Comparison of ENCODE assay signal across 22 cellular contexts in the genomic region with DNA sequence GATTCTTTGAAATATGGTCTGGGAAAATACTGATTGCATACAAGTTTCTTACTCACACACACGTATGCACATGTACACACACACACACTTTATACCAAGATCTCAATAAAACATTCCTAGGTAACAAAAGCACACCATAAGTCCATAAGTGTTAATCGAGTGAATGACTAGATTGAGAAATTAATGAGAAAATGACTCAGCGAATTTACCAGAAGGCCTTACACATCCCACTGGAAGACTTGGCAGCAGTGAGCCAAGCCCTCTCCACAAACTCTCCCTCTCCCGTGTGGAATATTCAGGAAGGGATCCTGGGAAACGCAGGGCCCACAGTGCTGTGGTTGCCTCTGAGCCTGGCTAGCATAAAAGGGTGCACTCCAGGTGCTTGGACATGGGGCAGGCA.
DNase-seq lines count a peak whose midpoint lies in the region; ATAC-seq, FAIRE-seq and TF ChIP-seq lines count a peak whose summit lies in the region.
"Had no signal": no experiment of that assay in that cellular context is flagged by ENCODE, and none has a peak within 500 bp of the region (broad histone marks: within the 10 kb centered on the region; RNA-seq: fewer than 3 reads in every experiment).

No MANE protein-coding gene starts in this region.

- H3K4me1 ChIP-seq in A549 (peaks cover 11% of the 10 kb centered on the region; the same call in 2 of the 3 replicates), IMR-90 (ENCODE audit: control insufficient read depth, insufficient read depth, low read length) (peaks cover 4% of the 10 kb centered on the region), mesenchymal stem cell (ENCODE audit: control insufficient read depth, insufficient read depth, low read depth, low read length) (peaks cover 6% of the 10 kb centered on the region), uterus (no peaks in the 10 kb centered on the region)
- H3K4me1 ChIP-seq: HAP-1 had no signal

- H3K9me1 ChIP-seq in IMR-90 (ENCODE audit: insufficient read depth, low read length) = no peaks in the 10 kb centered on the region

- H2BK15ac ChIP-seq in IMR-90 (ENCODE audit: low read depth, low read length) (no peak overlapping the region), mesenchymal stem cell (ENCODE audit: low read depth, poor library complexity, severe bottlenecking) (no peak overlapping the region)

- TF ChIP-seq EP300 in A549 (IDR thresholded peaks at IDR 0.05) = no peak

- POLR2A ChIA-PET in A549 (lab: Yijun Ruan, JAX) = no interaction called here
- POLR2A ChIA-PET in IMR-90 (lab: Charles Lee; ENCODE audit: unreplicated experiment) = no interaction called here

- FAIRE-seq in A549 (lab: Jason Lieb, UNC) (no peak), bronchial epithelial cell (lab: Jason Lieb, UNC) (no peak)
- FAIRE-seq: D721Med had no signal

- no peak overlapping the region for H2BK12ac ChIP-seq in mesenchymal stem cell (ENCODE audit: low read length in 2 of 2)

- no peak overlapping the region for H2AK5ac ChIP-seq in IMR-90 (ENCODE audit: low read depth, low read length)
- no peak overlapping the region for H2AK5ac ChIP-seq in mesenchymal stem cell (ENCODE audit: low read length, severe bottlenecking)

- H2AK9ac ChIP-seq in IMR-90 (replicated peaks; ENCODE audit: low read depth, low read length, poor library complexity) = no peak overlapping the region

- H3K4me2 ChIP-seq in A549 (no peak overlapping the region), IMR-90 (ENCODE audit: low read depth, low read length) (no peak overlapping the region), mesenchymal stem cell (ENCODE audit: low read length, poor library complexity, severe bottlenecking) (no peak overlapping the region)
- H3K4me2 ChIP-seq: SK-N-SH had no signal

- BruUV-seq in IMR-90 (replicated peaks; lab: Mats Ljungman, UMichigan) = no TSS peak

- intact Hi-C loops in IMR-90 (cut with micrococcal nuclease) (no loop called here), uterus (cut with DNase I; ENCODE audit: low total_unique reads) (no loop called here)

- peak overlapping the region; percentile 25 for H2AFZ ChIP-seq in IMR-90 (replicated peaks; ENCODE audit: low read length, poor library complexity)
- H2AFZ ChIP-seq in mesenchymal stem cell (ENCODE audit: low read depth, low read length) = no peak overlapping the region

- no peak overlapping the region for H3K23ac ChIP-seq in IMR-90 (ENCODE audit: low read depth, low read length)
- H3K23ac ChIP-seq in mesenchymal stem cell (ENCODE audit: low read length in 2 of 2) = no peak overlapping the region

- WGBS in A549 (ENCODE audit: missing lambda C conversion rate) = 63% methylated on average over 5 of the region's 5 CpGs
- no CpG with 5 or more reads among the region's 5 CpGs for WGBS in IMR-90 (ENCODE audit: extremely low coverage in 2 of 2, insufficient read length in 1 of 2), 2 experiments
- WGBS in mesenchymal stem cell = 92% methylated on average over 3 of the region's 5 CpGs

- no peak overlapping the region for H4K5ac ChIP-seq in IMR-90 (ENCODE audit: low read depth, low read length)

- DNase-seq in A549 (ENCODE audit: low read depth in 1 of 2, low spot score in 1 of 2) = no peak
- no peak for DNase-seq in IMR-90
- peak; percentile 65 for DNase-seq in bronchial epithelial cell (ENCODE audit: low read depth)
- DNase-seq in mesenchymal stem cell = no peak
- no peak for DNase-seq in uterus
- DNase-seq in HCEC 1CT = no peak
- no peak for DNase-seq in NCI-H1930 (lab: John Stamatoyannopoulos, UW)
- DNase-seq in hippocampal formation (lab: John Stamatoyannopoulos, UW) = no peak
- DNase-seq: C1 segment of cervical spinal cord; CD8-positive, alpha-beta memory T cell; DMS79 treated with DMSO at 0.1 percent for 48 hours; Kasumi-1; MM.1S; NCI-H1092; NCI-H1436 treated with DMSO at 0.1 percent for 48 hours; NCI-H2029 treated with DMSO at 0.1 percent for 48 hours; NCI-H2171; SHP77; SK-N-SH had no signal

- H3K18ac ChIP-seq in IMR-90 (ENCODE audit: low read depth, low read length) = no peak overlapping the region
- no peak overlapping the region for H3K18ac ChIP-seq in mesenchymal stem cell (ENCODE audit: low read depth in 1 of 2, low read length in 2 of 2)

- ATAC-seq in A549 (no peak), IMR-90 (ENCODE audit: low read depth) (no peak)

- no peak overlapping the region for H2BK120ac ChIP-seq in IMR-90 (ENCODE audit: low read depth, low read length)
- no peak overlapping the region for H2BK120ac ChIP-seq in mesenchymal stem cell (ENCODE audit: low read depth, low read length)

- no peak overlapping the region for H3K56ac ChIP-seq in IMR-90 (ENCODE audit: extremely low read depth, insufficient read depth, low read length)

- H3K4ac ChIP-seq in IMR-90 (ENCODE audit: low read depth, low read length) = no peak overlapping the region
- H3K4ac ChIP-seq in mesenchymal stem cell (ENCODE audit: low read depth in 1 of 2, low read length in 2 of 2) = no peak overlapping the region

- TF ChIP-seq RAD21 in A549 (conservative IDR thresholded peaks at IDR 0.05 in 1 of 2, IDR thresholded peaks at IDR 0.05 in 1 of 2) (no peak), IMR-90 (IDR thresholded peaks at IDR 0.05; ENCODE audit: low read length) (no peak)

- H3K79me1 ChIP-seq in IMR-90 (ENCODE audit: low read depth in 1 of 2, low read length in 2 of 2) = no peaks in the 10 kb centered on the region
- no peaks in the 10 kb centered on the region for H3K79me1 ChIP-seq in mesenchymal stem cell (replicated peaks; ENCODE audit: low read length, poor library complexity, severe bottlenecking)

- H3K27ac ChIP-seq in A549 (peak overlapping the region in 1 of 2 experiments; percentile 58; a peak in 1 of 6 replicates), IMR-90 (ENCODE audit: insufficient read depth, low read length) (no peak overlapping the region), mesenchymal stem cell (ENCODE audit: low read length, poor library complexity, severe bottlenecking) (no peak overlapping the region), uterus (no peak overlapping the region)
- H3K27ac ChIP-seq: HL-60 had no signal

- H3K36me3 ChIP-seq in IMR-90 (ENCODE audit: control insufficient read depth, insufficient read depth, low read length) = no peaks in the 10 kb centered on the region
- H3K36me3 ChIP-seq in bronchial epithelial cell (ENCODE audit: control insufficient read depth, insufficient read depth, low read length) = no peaks in the 10 kb centered on the region
- H3K36me3 ChIP-seq in mesenchymal stem cell (ENCODE audit: control insufficient read depth in 1 of 2, insufficient read depth in 2 of 2, low read depth in 1 of 2, low read length in 2 of 2) = no peaks in the 10 kb centered on the region
- no peaks in the 10 kb centered on the region for H3K36me3 ChIP-seq in uterus
- H3K36me3 ChIP-seq: HAP-1 had no signal

- dilution Hi-C loops in IMR-90 (cut with HindIII; ENCODE audit: low sequenced_read_pairs, unreplicated experiment) = no loop called here

- no peaks in the 10 kb centered on the region for H4K20me1 ChIP-seq in IMR-90 (ENCODE audit: insufficient read depth, low read length)

- CTCF ChIA-PET in A549 (lab: Yijun Ruan, JAX) = interaction anchor here (1.0 kb wide), 1 partner anchor 91 kb away, joined by 3 read pairs; no protein-coding TSS in a partner anchor
- CTCF ChIA-PET in IMR-90 (lab: Yijun Ruan, JAX) = no interaction called here

- H3K9me3 ChIP-seq in A549 = no peaks in the 10 kb centered on the region
- H3K9me3 ChIP-seq in IMR-90 (ENCODE audit: control insufficient read depth, insufficient read depth, low read length) = no peaks in the 10 kb centered on the region
- no peaks in the 10 kb centered on the region for H3K9me3 ChIP-seq in mesenchymal stem cell (ENCODE audit: control insufficient read depth, low read length)
- no peaks in the 10 kb centered on the region for H3K9me3 ChIP-seq in uterus
- H3K9me3 ChIP-seq: HAP-1, SK-N-SH had no signal

- no peak overlapping the region for H2BK20ac ChIP-seq in IMR-90 (ENCODE audit: low read depth, low read length)

- TF ChIP-seq CTCF in A549 (IDR thresholded peaks at IDR 0.05) = no peak
- no peak for TF ChIP-seq CTCF in IMR-90 (conservative IDR thresholded peaks at IDR 0.05; ENCODE audit: low read depth, low read length)
- TF ChIP-seq CTCF in bronchial epithelial cell (IDR thresholded peaks at IDR 0.05; ENCODE audit: insufficient read depth, low read length, severe bottlenecking) = no peak
- no peak for TF ChIP-seq CTCF in uterus (IDR thresholded peaks at IDR 0.05)

- TF ChIP-seq POLR2A in A549 (IDR thresholded peaks at IDR 0.05; ENCODE audit: low read length) (no peak), IMR-90 (IDR thresholded peaks at IDR 0.05; ENCODE audit: low read depth, low read length) (no peak), uterus (IDR thresholded peaks at IDR 0.05) (no peak)

- in situ Hi-C loops in IMR-90 (cut with MboI; ENCODE audit: low sequenced_read_pairs) = no loop called here

- H3K14ac ChIP-seq in IMR-90 (replicated peaks; ENCODE audit: low read depth, low read length) (no peak overlapping the region), mesenchymal stem cell (ENCODE audit: low read length in 2 of 2) (no peak overlapping the region)

- H3K4me3 ChIP-seq in A549 = no peak overlapping the region
- H3K4me3 ChIP-seq in IMR-90 (ENCODE audit: insufficient read depth, low read depth, low read length) = no peak overlapping the region
- H3K4me3 ChIP-seq in bronchial epithelial cell (ENCODE audit: low read depth, low read length) = no peak overlapping the region
- H3K4me3 ChIP-seq in mesenchymal stem cell (ENCODE audit: insufficient read depth in 1 of 2, low read depth in 1 of 2, low read length in 2 of 2) = no peak overlapping the region
- H3K4me3 ChIP-seq in uterus = no peak overlapping the region
- H3K4me3 ChIP-seq: HAP-1 had no signal

- H4K8ac ChIP-seq in IMR-90 (ENCODE audit: low read depth in 2 of 2, low read length in 2 of 2) (no peak overlapping the region), mesenchymal stem cell (ENCODE audit: low read length) (peak overlapping the region; percentile 76)

- no peak overlapping the region for H3K9ac ChIP-seq in IMR-90 (ENCODE audit: low read depth, low read length)
- H3K9ac ChIP-seq in mesenchymal stem cell (ENCODE audit: low read length) = no peak overlapping the region
- H3K9ac ChIP-seq: SK-N-SH had no signal

- no peak overlapping the region for H4K91ac ChIP-seq in IMR-90 (ENCODE audit: insufficient read depth, low read depth, low read length)
- peak overlapping the region; percentile 34 for H4K91ac ChIP-seq in mesenchymal stem cell (ENCODE audit: low read length)

- H2BK5ac ChIP-seq in IMR-90 (ENCODE audit: low read depth, low read length, poor library complexity, severe bottlenecking) (no peak overlapping the region), mesenchymal stem cell (ENCODE audit: low read depth, low read length, poor library complexity, severe bottlenecking) (no peak overlapping the region)

- no peaks in the 10 kb centered on the region for H3K27me3 ChIP-seq in IMR-90 (ENCODE audit: control insufficient read depth, insufficient read depth, low read length)
- no peaks in the 10 kb centered on the region for H3K27me3 ChIP-seq in bronchial epithelial cell (ENCODE audit: control insufficient read depth, insufficient read depth, low read length)
- H3K27me3 ChIP-seq in mesenchymal stem cell (ENCODE audit: control insufficient read depth in 1 of 2, insufficient read depth in 1 of 2, low read length in 2 of 2) = peaks cover 4 to 11% of the 10 kb centered on the region in 2 experiments
- no peaks in the 10 kb centered on the region for H3K27me3 ChIP-seq in uterus

TF ChIP-seq in A549, 52 proteins besides CTCF, POLR2A, EP300 and RAD21 (continues in another document):
- no peak for TF ChIP-seq ZSCAN20 (CRISPR knock-in tag; IDR thresholded peaks at IDR 0.05)
